8 cellular contexts compared by ENCODE assay signal in genomic region chr17:14301279-14301760, GRCh38. TPM values are rescaled to one million over a fixed set of nuclear protein-coding genes. Genes with fewer than 3 reads are reported as not detected.
DNase-seq lines count a peak whose midpoint lies in the region; ATAC-seq, FAIRE-seq and TF ChIP-seq lines count a peak whose summit lies in the region.

No MANE protein-coding gene starts in this region.

- H3K27me3 ChIP-seq in MG63: no peaks in the 10 kb centered on the region

- peak overlapping the region; percentile 62 to 80 for H3K9ac ChIP-seq in kidney (ENCODE audit: low read length in 2 of 2)

- H3K4me3 Mint-ChIP-seq in activated naive CD8-positive, alpha-beta T cell treated with anti-CD3 and anti-CD28 coated beads, Interleukin-2, amount 50 U/mL, for 24 hours: peak overlapping the region; percentile 96

- peak; percentile 10 for ATAC-seq in GM19351 (IDR thresholded peaks at IDR 0.05; ENCODE audit: unreplicated experiment)
- ATAC-seq in activated naive CD8-positive, alpha-beta T cell treated with anti-CD3 and anti-CD28 coated beads, Interleukin-2, amount 50 U/mL, for 24 hours: peak; percentile 0
- peak; percentile 1 for ATAC-seq in stimulated activated naive CD8-positive, alpha-beta T cell treated with anti-CD3 and anti-CD28 coated beads, Interleukin-15, Interleukin-2, amounts not matched to agents 100 U/mL and 50 U/mL, for 24 hours

- H3K27ac Mint-ChIP-seq in activated naive CD8-positive, alpha-beta T cell treated with anti-CD3 and anti-CD28 coated beads, Interleukin-2, amount 50 U/mL, for 24 hours: peak overlapping the region; percentile 81

- no peaks in the 10 kb centered on the region for H3K9me3 Mint-ChIP-seq in activated naive CD8-positive, alpha-beta T cell treated with anti-CD3 and anti-CD28 coated beads, Interleukin-2, amount 50 U/mL, for 24 hours

- peaks cover 64% of the 10 kb centered on the region for H3K4me1 Mint-ChIP-seq in activated naive CD8-positive, alpha-beta T cell treated with anti-CD3 and anti-CD28 coated beads, Interleukin-2, amount 50 U/mL, for 24 hours

- H3K9me3 ChIP-seq in MG63: no peaks in the 10 kb centered on the region
- no peaks in the 10 kb centered on the region for H3K9me3 ChIP-seq in kidney (ENCODE audit: control insufficient read depth in 1 of 2, low read length in 2 of 2)

- peak overlapping the region; percentile 59 for H3K4me3 ChIP-seq in MG63
- peak overlapping the region; percentile 64 to 83 for H3K4me3 ChIP-seq in kidney (ENCODE audit: low read length in 2 of 2)

- H3K36me3 ChIP-seq in MG63 (no peaks in the 10 kb centered on the region), kidney (ENCODE audit: control insufficient read depth in 1 of 2, insufficient read depth in 2 of 2, low read length in 2 of 2) (no peaks in the 10 kb centered on the region)

- H3K36me3 Mint-ChIP-seq in activated naive CD8-positive, alpha-beta T cell treated with anti-CD3 and anti-CD28 coated beads, Interleukin-2, amount 50 U/mL, for 24 hours (ENCODE audit: low read depth): peaks cover 9% of the 10 kb centered on the region

- peak; percentile 10 for TF ChIP-seq CTCF in kidney (IDR thresholded peaks at IDR 0.05; ENCODE audit: borderline replicate concordance, extremely low read depth, insufficient read depth)

- in situ Hi-C loops in ACHN (cut with HindIII; ENCODE audit: low pct_ligation_motif_present, low pct_unique_long_range_greater_than_20kb, low sequenced_read_pairs): loop anchor here (25.0 kb wide), 1 partner anchor 714 kb away; no protein-coding TSS in a partner anchor

- peaks cover 23% of the 10 kb centered on the region for H3K27me3 Mint-ChIP-seq in activated naive CD8-positive, alpha-beta T cell treated with anti-CD3 and anti-CD28 coated beads, Interleukin-2, amount 50 U/mL, for 24 hours

- peak overlapping the region; percentile 54 to 66 for H3K27ac ChIP-seq in kidney (ENCODE audit: low read depth in 2 of 2, low read length in 2 of 2)

- DNase-seq in ACHN (peak; percentile 33), MG63 (no peak), kidney (peak; percentile 79), GOT3 (lab: John Stamatoyannopoulos, UW) (no peak), GM19239 (ENCODE audit: insufficient read length, low spot score) (no peak)
- DNase-seq in activated naive CD8-positive, alpha-beta T cell treated with anti-CD3 and anti-CD28 coated beads, Interleukin-2, amount 50 U/mL, for 24 hours: peak; percentile 48
- peak; percentile 51 for DNase-seq in stimulated activated naive CD8-positive, alpha-beta T cell treated with anti-CD3 and anti-CD28 coated beads, Interleukin-15, Interleukin-2, amounts not matched to agents 100 U/mL and 50 U/mL, for 24 hours

- peaks cover 0 to 10% of the 10 kb centered on the region in 2 donors for H3K4me1 ChIP-seq in kidney (ENCODE audit: control insufficient read depth in 1 of 2, insufficient read depth in 1 of 2, low read depth in 1 of 2, low read length in 2 of 2)

- intact Hi-C loops in kidney (cut with DNase I): no loop called here

- FAIRE-seq in kidney (lab: Jason Lieb, UNC) (no peak), GM19239 (lab: Jason Lieb, UNC) (no peak)

RNA-seq across cellular contexts. Expression of gene HS3ST3B1, which starts 0.4 kb away (rescaled TPM):
- total RNA-seq in MG63 (2014; rRNA removed; shearing (Covaris generic); ENCODE audit: low replicate concordance): 0.27 and 0.49 TPM in 2 replicates
- 5.3 TPM for total RNA-seq in kidney
- 4.8 TPM for polyA plus RNA-seq in kidney (ENCODE audit: insufficient read depth, low read depth, low replicate concordance)

Comparison
In these comparisons a context has a peak if more than half of its experiments do, and no peak if none do; other contexts are left out.
1. DNase-seq: peak in ACHN (single experiment), activated naive CD8-positive, alpha-beta T cell treated with anti-CD3 and anti-CD28 coated beads, Interleukin-2, amount 50 U/mL, for 24 hours (single experiment), kidney (single experiment) and stimulated activated naive CD8-positive, alpha-beta T cell treated with anti-CD3 and anti-CD28 coated beads, Interleukin-15, Interleukin-2, amounts not matched to agents 100 U/mL and 50 U/mL, for 24 hours (single experiment); none in MG63 (single experiment), GOT3 (single experiment) and GM19239 (single experiment).
2. Peak in every context shown above with its lines, with median percentiles within 50 percentile points of each other: ATAC-seq.